19 cellular contexts compared by ENCODE assay signal in the genomic region with DNA sequence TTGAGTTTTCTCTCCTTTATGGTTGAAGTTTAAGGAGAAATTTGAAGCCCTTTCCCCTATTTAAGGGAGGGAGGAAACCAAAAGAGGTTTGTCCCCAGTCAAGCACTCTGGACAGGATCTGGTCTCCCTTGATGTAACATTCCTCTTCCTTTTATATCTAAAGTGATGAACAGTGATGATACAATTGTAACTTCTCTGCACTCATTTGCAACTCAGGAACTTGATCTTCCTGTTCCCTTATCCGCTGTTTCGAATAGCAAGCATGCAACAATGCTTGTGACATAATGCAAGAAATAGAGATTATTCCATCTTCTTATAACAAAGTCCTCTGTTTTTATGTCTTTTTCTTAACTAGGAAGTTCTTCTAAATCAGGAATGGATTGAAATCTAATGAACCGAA. TPM values are rescaled to one million over a fixed set of nuclear protein-coding genes. Genes with fewer than 3 reads are reported as not detected.
DNase-seq lines count a peak whose midpoint lies in the region; ATAC-seq and TF ChIP-seq lines count a peak whose summit lies in the region.
"Had no signal": no experiment of that assay in that cellular context is flagged by ENCODE, and none has a peak within 500 bp of the region (broad histone marks: within the 10 kb centered on the region; RNA-seq: fewer than 3 reads in every experiment).

No MANE protein-coding gene starts in this region.

- no peaks in the 10 kb centered on the region for H4K20me1 ChIP-seq in Karpas-422 (ENCODE audit: insufficient read depth, low read depth, low read length)

- no peaks in the 10 kb centered on the region for H3K9me3 ChIP-seq in Karpas-422 (ENCODE audit: low read length)
- no peaks in the 10 kb centered on the region for H3K9me3 ChIP-seq in spleen
- no peaks in the 10 kb centered on the region for H3K9me3 ChIP-seq in gastroesophageal sphincter

- H3K36me3 Mint-ChIP-seq in activated CD8-positive, alpha-beta memory T cell treated with anti-CD3 and anti-CD28 coated beads, Interleukin-2, amount 10 ng/mL, durations not matched to agents 7 days and 5 days, result peaks cover 9% of the 10 kb centered on the region

- 42 to 68% (median 47%) methylated on average over 3 of the region's 3 CpGs for WGBS in spleen, 5 donors
- WGBS in gastroesophageal sphincter (ENCODE audit: low coverage in 1 of 2), 2 donors, result 80 to 98% methylated on average over 3 of the region's 3 CpGs

- peak overlapping the region; percentile 26; the same call in 1 of the 2 replicates for H2AFZ ChIP-seq in Karpas-422 (ENCODE audit: low read length)

- H3K9me3 Mint-ChIP-seq in activated CD8-positive, alpha-beta memory T cell treated with anti-CD3 and anti-CD28 coated beads, Interleukin-2, amount 10 ng/mL, durations not matched to agents 7 days and 5 days (ENCODE audit: low read depth), result no peaks in the 10 kb centered on the region

- TF ChIP-seq POLR2A in spleen (IDR thresholded peaks at IDR 0.05), result no peak
- no peak for TF ChIP-seq POLR2A in gastroesophageal sphincter (IDR thresholded peaks at IDR 0.05)

- DNase-seq in NOMO-1 treated with DMSO at 0.1 percent for 48 hours (lab: John Stamatoyannopoulos, UW; ENCODE audit: unreplicated experiment) (peak; percentile 42), NOMO-1 treated with dmso at 0.1 percent for 144 hours (lab: John Stamatoyannopoulos, UW; ENCODE audit: unreplicated experiment) (no peak), Karpas-422 (peak; percentile 52), left ventricle myocardium superior (no peak), spleen (no peak)
- DNase-seq in activated CD8-positive, alpha-beta memory T cell treated with anti-CD3 and anti-CD28 coated beads, Interleukin-2, amount 10 ng/mL, durations not matched to agents 7 days and 5 days, result no peak
- DNase-seq: 8988T, C1 segment of cervical spinal cord, COR-L47, DMS153, GOT3, NCI-H1105, NCI-H2029, NCI-H2171 treated with DMSO at 0.1 percent for 48 hours, NCI-H510A, NCI-H82 had no signal

- H3K36me3 ChIP-seq in Karpas-422 (ENCODE audit: insufficient read depth, low read length) (no peaks in the 10 kb centered on the region), spleen (peaks cover 0 to 12% (median 0%) of the 10 kb centered on the region in 6 donors), gastroesophageal sphincter (peaks cover 0 to 8% of the 10 kb centered on the region in 2 donors)

- H3K79me2 ChIP-seq in Karpas-422 (ENCODE audit: low read length), result no peaks in the 10 kb centered on the region

- peak overlapping the region; percentile 20 for H3K4me2 ChIP-seq in Karpas-422 (ENCODE audit: low read depth, low read length, poor library complexity, severe bottlenecking)

- H3K4me1 ChIP-seq in Karpas-422 (ENCODE audit: low read length) (peaks cover 26% of the 10 kb centered on the region), spleen (peaks cover 0 to 85% (median 37%) of the 10 kb centered on the region in 6 donors), gastroesophageal sphincter (no peaks in the 10 kb centered on the region)

- H3K4me3 Mint-ChIP-seq in activated CD8-positive, alpha-beta memory T cell treated with anti-CD3 and anti-CD28 coated beads, Interleukin-2, amount 10 ng/mL, durations not matched to agents 7 days and 5 days, result no peak overlapping the region

- intact Hi-C loops in left ventricle myocardium superior (cut with micrococcal nuclease) (no loop called here), spleen (cut with DNase I; ENCODE audit: low total_unique reads) (no loop called here)

- TF ChIP-seq CTCF in spleen (IDR thresholded peaks at IDR 0.05 in 8 of 11, conservative IDR thresholded peaks at IDR 0.05 in 3 of 11) (no peak), gastroesophageal sphincter (IDR thresholded peaks at IDR 0.05) (no peak)

- no peaks in the 10 kb centered on the region for H3K27me3 Mint-ChIP-seq in activated CD8-positive, alpha-beta memory T cell treated with anti-CD3 and anti-CD28 coated beads, Interleukin-2, amount 10 ng/mL, durations not matched to agents 7 days and 5 days

- no peak for TF ChIP-seq EP300 in gastroesophageal sphincter (IDR thresholded peaks at IDR 0.05)

- no peak overlapping the region for H3K27ac Mint-ChIP-seq in activated CD8-positive, alpha-beta memory T cell treated with anti-CD3 and anti-CD28 coated beads, Interleukin-2, amount 10 ng/mL, durations not matched to agents 7 days and 5 days

- 0 out of 2 replicates have a peak, but pooled peaks cover 2% of the 10 kb centered on the region for H3K9me2 ChIP-seq in Karpas-422 (replicated peaks; ENCODE audit: insufficient read depth, low read length)

- H3K27ac ChIP-seq in Karpas-422 (ENCODE audit: low read length) (no peak overlapping the region), spleen (peak overlapping the region in 7 of 8 donors; percentile 30 to 87 (median 58)), gastroesophageal sphincter (no peak overlapping the region)

- peaks cover 16% of the 10 kb centered on the region for H3K4me1 Mint-ChIP-seq in activated CD8-positive, alpha-beta memory T cell treated with anti-CD3 and anti-CD28 coated beads, Interleukin-2, amount 10 ng/mL, durations not matched to agents 7 days and 5 days

- CTCF ChIA-PET in activated CD8-positive, alpha-beta memory T cell treated with anti-CD3 and anti-CD28 coated beads, Interleukin-2, amount 10 ng/mL, durations not matched to agents 7 days and 5 days (lab: Charles Lee), result no interaction called here

- H3K27me3 ChIP-seq in Karpas-422 (ENCODE audit: low read length) (no peaks in the 10 kb centered on the region), spleen (replicated peaks in 1 of 7) (no peaks in the 10 kb centered on the region), gastroesophageal sphincter (no peaks in the 10 kb centered on the region)

- H3K9ac ChIP-seq in Karpas-422 (ENCODE audit: low read length), result no peak overlapping the region

- H3K4me3 ChIP-seq in Karpas-422 (ENCODE audit: low read length) (0 out of 2 replicates have a peak overlapping the region, but pooled peaks have one; percentile 25), spleen (no peak overlapping the region), gastroesophageal sphincter (no peak overlapping the region)
- H3K4me3 ChIP-seq: K562 had no signal

- peak; percentile 24 for ATAC-seq in left ventricle myocardium superior
- no peak for ATAC-seq in activated CD8-positive, alpha-beta memory T cell treated with anti-CD3 and anti-CD28 coated beads, Interleukin-2, amount 10 ng/mL, durations not matched to agents 7 days and 5 days
- ATAC-seq in GM19023 (IDR thresholded peaks at IDR 0.05; ENCODE audit: unreplicated experiment), result no peak
- ATAC-seq in gastroesophageal sphincter, result no peak
- ATAC-seq: K562 had no signal

RNA-seq across cellular contexts. Expression of a gene that starts 18.3 kb away (rescaled TPM):
- 17.0 and 32.4 TPM in 2 replicates for total RNA-seq in Karpas-422 (2014; rRNA removed; shearing (Covaris generic); ENCODE audit: low replicate concordance)
- total RNA-seq in left ventricle myocardium superior, result 5.1 TPM
- total RNA-seq in spleen, result 10 to 100 TPM; 48.6 to 92.9 (median 62.6) TPM
- polyA plus RNA-seq in spleen, result 1 to 10 TPM; 5.6 to 9.4 (median 8.7) TPM
- total RNA-seq in activated CD8-positive, alpha-beta memory T cell treated with anti-CD3 and anti-CD28 coated beads, Interleukin-2, amount 10 ng/mL, durations not matched to agents 7 days and 5 days, result 10 to 100 TPM in 1 of 2 experiments, 1 to 10 TPM in 1; 7.3 to 17.7 TPM
- 10 to 100 TPM; 12.1 to 23.7 (median 16.3) TPM for total RNA-seq in gastroesophageal sphincter

RNA-seq across cellular contexts. Expression of a gene that starts 29.7 kb away (rescaled TPM):
- total RNA-seq in Karpas-422 (2014; rRNA removed; shearing (Covaris generic); ENCODE audit: low replicate concordance), result 52.4 and 61.0 TPM in 2 replicates
- total RNA-seq in left ventricle myocardium superior (32.2 TPM), spleen (10 to 100 TPM; 12.9 to 36.9 (median 19.2) TPM), gastroesophageal sphincter (10 to 100 TPM in 2 of 4 donors, 1 to 10 TPM in 2; 5.1 to 17.1 (median 9.8) TPM)
- polyA plus RNA-seq in spleen, result 10 to 100 TPM; 13.0 to 23.4 (median 15.2) TPM
- total RNA-seq in activated CD8-positive, alpha-beta memory T cell treated with anti-CD3 and anti-CD28 coated beads, Interleukin-2, amount 10 ng/mL, durations not matched to agents 7 days and 5 days, result 10 to 100 TPM; 29.0 to 32.5 TPM

Comparison
In these comparisons a context has a peak if more than half of its experiments do, and no peak if none do; other contexts are left out.
1. DNase-seq: peak in NOMO-1 treated with DMSO at 0.1 percent for 48 hours (single experiment) and Karpas-422 (single experiment); none in NOMO-1 treated with dmso at 0.1 percent for 144 hours (single experiment), left ventricle myocardium superior (single experiment), spleen (single experiment) and activated CD8-positive, alpha-beta memory T cell treated with anti-CD3 and anti-CD28 coated beads, Interleukin-2, amount 10 ng/mL, durations not matched to agents 7 days and 5 days (single experiment).
2. H3K27ac ChIP-seq: peak in spleen (7 of 8); none in Karpas-422 (single experiment) and gastroesophageal sphincter (0 of 4).